ENCODE assay signal across 24 cellular contexts in the genomic region with DNA sequence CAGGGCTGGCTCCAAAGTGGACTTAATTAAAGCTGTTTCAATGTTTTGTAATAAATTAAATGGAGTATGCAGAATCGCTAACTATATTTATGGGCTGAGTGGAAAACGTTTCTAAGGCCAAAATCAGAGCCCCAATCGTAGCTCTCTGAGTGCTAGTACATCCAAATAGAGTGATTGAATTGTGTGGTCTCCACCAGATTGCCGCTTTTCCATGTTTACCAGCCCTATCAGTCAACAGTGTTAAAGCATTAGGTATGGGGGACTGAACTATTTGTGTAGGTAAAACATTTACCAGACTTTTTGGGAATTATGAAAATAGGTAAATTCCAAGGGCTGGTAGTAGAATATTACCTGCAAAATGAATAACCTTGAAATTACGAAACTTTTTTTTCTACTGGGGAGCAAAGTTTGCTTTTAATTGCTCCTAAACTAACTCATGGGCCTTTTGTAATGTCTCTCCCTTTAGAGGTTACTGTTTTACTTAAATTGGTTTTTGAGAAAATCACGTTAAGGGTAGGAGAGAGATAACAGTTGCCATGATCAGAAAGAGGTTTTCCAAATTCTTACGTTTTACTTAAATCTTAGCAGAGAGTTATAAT. TPM values are rescaled to one million over a fixed set of nuclear protein-coding genes. Genes with fewer than 3 reads are reported as not detected.
A peak's percentile ranks its signal among the peaks of the same experiment; 100 is the strongest.
DNase-seq lines count a peak whose midpoint lies in the region; ATAC-seq and TF ChIP-seq lines count a peak whose summit lies in the region.
"Had no signal": no experiment of that assay in that cellular context is flagged by ENCODE, and none has a peak within 500 bp of the region (broad histone marks: within the 10 kb centered on the region; RNA-seq: fewer than 3 reads in every experiment).

No MANE protein-coding gene starts in this region.

- intact Hi-C loops in right lobe of liver (cut with DNase I) (no loop called here), lower leg skin (cut with DNase I; ENCODE audit: low total_unique reads) (no loop called here)

- H3K27ac ChIP-seq in HUES64 (ENCODE audit: low read depth, low read length) (no peak overlapping the region), coronary artery (no peak overlapping the region), right lobe of liver (peak overlapping the region; percentile 21 to 75 (median 49)), smooth muscle cell (ENCODE audit: low read depth) (no peak overlapping the region)
- H3K27ac ChIP-seq: cardiac muscle cell, gastrocnemius medialis, lower lobe of right lung, parathyroid adenoma, thoracic aorta had no signal

- peak; percentile 63 to 83 (median 71) for ATAC-seq in right lobe of liver
- no peak for ATAC-seq in HG03135 (IDR thresholded peaks at IDR 0.05; ENCODE audit: unreplicated experiment)
- ATAC-seq: esophagus mucosa, gastrocnemius medialis had no signal

- H3F3A ChIP-seq in smooth muscle cell (ENCODE audit: low read depth), result no peaks in the 10 kb centered on the region

- no peaks in the 10 kb centered on the region for H3K36me3 ChIP-seq in HUES64 (ENCODE audit: insufficient read depth, low read length)
- H3K36me3 ChIP-seq in right lobe of liver, result no peaks in the 10 kb centered on the region
- no peaks in the 10 kb centered on the region for H3K36me3 ChIP-seq in smooth muscle cell (ENCODE audit: low read depth)
- H3K36me3 ChIP-seq: cardiac muscle cell, gastrocnemius medialis, lower lobe of right lung, thoracic aorta had no signal

- H3K9ac ChIP-seq in HUES64 (ENCODE audit: low read depth, low read length) (peak overlapping the region; percentile 22; the same call in 1 of the 2 replicates), smooth muscle cell (ENCODE audit: low read depth) (no peak overlapping the region)
- H3K9ac ChIP-seq: parathyroid adenoma, SK-N-SH had no signal

- DNase-seq in coronary artery (ENCODE audit: low spot score), result no peak
- no peak for DNase-seq in right lobe of liver
- DNase-seq in smooth muscle cell (lab: John Stamatoyannopoulos, UW; ENCODE audit: unreplicated experiment), result no peak
- DNase-seq in lower leg skin (ENCODE audit: low spot score in 2 of 2), result no peak
- no peak for DNase-seq in HPDE6-E6E7 (ENCODE audit: extremely low spot score)
- DNase-seq: activated B cell treated with CpG ODN at 0.5 μM for 24 hours; activated CD4-positive, alpha-beta T cell treated with anti-CD3 and anti-CD28 coated beads, Interleukin-2, amount 50 U/mL, for 48 hours; activated gamma-delta T cell treated with Interleukin-2 at 50 U/mL for 16 hours; CD4-positive, alpha-beta memory T cell; DMS79; gastrocnemius medialis; NCI-H1092 treated with DMSO at 0.1 percent for 48 hours; NCI-H2029 treated with DMSO at 0.1 percent for 48 hours; NCI-H345; stimulated activated CD4-positive, alpha-beta T cell treated with anti-CD3 and anti-CD28 coated beads, Interleukin-1b, Interleukin-23, amount 100 ng/mL, for 48 hours; stimulated activated naive B cell treated with anti-CD40 and anti-IgM and Interleukin-4, amounts not matched to agents 10 μg/mL and 1 μg/mL and 100 μg/mL, for 72 hours had no signal

- H2AFZ ChIP-seq in smooth muscle cell (ENCODE audit: low read depth), result peak overlapping the region; percentile 90
- H2AFZ ChIP-seq: parathyroid adenoma had no signal

- 87% methylated on average over 7 of the region's 7 CpGs for WGBS in HUES64
- WGBS in right lobe of liver (ENCODE audit: insufficient coverage, low coverage, low lambda C conversion rate, missing lambda C conversion rate), result 33% methylated on average over 7 of the region's 7 CpGs
- WGBS in smooth muscle cell (ENCODE audit: low lambda C conversion rate), result 81% methylated on average over 7 of the region's 7 CpGs
- WGBS in lower leg skin, 2 donors, result 80 to 81% methylated on average over 7 of the region's 7 CpGs

- no peaks in the 10 kb centered on the region for H3K79me2 ChIP-seq in smooth muscle cell (ENCODE audit: low read depth)
- H3K79me2 ChIP-seq: parathyroid adenoma had no signal

- TF ChIP-seq CTCF in coronary artery (IDR thresholded peaks at IDR 0.05) (no peak), right lobe of liver (IDR thresholded peaks at IDR 0.05) (no peak), smooth muscle cell (IDR thresholded peaks at IDR 0.05; ENCODE audit: borderline replicate concordance, insufficient read depth, poor library complexity, severe bottlenecking) (no peak), lower leg skin (IDR thresholded peaks at IDR 0.05) (no peak)

- peaks cover 18% of the 10 kb centered on the region; the same call in 1 of the 2 replicates for H3K4me1 ChIP-seq in HUES64 (ENCODE audit: insufficient read depth, low read length)
- H3K4me1 ChIP-seq in right lobe of liver, result peaks cover 0 to 22% (median 5%) of the 10 kb centered on the region in 4 donors
- peaks cover 19% of the 10 kb centered on the region for H3K4me1 ChIP-seq in smooth muscle cell (ENCODE audit: low read depth)
- H3K4me1 ChIP-seq: gastrocnemius medialis, parathyroid adenoma had no signal

- peak overlapping the region; percentile 42 for H3K4me3 ChIP-seq in HUES64 (ENCODE audit: low read length)
- peak overlapping the region; percentile 45 for H3K4me3 ChIP-seq in coronary artery
- peak overlapping the region in 2 of 3 donors; percentile 10 to 26 for H3K4me3 ChIP-seq in right lobe of liver
- H3K4me3 ChIP-seq in smooth muscle cell, result peak overlapping the region; percentile 33
- H3K4me3 ChIP-seq in lower leg skin (ENCODE audit: low read depth, poor library complexity, severe bottlenecking), result no peak overlapping the region
- H3K4me3 ChIP-seq: cardiac muscle cell, lower lobe of right lung had no signal

- H3K4me2 ChIP-seq in smooth muscle cell, result peak overlapping the region; percentile 82
- H3K4me2 ChIP-seq: SK-N-SH had no signal

- H3K27me3 ChIP-seq in HUES64 (ENCODE audit: insufficient read depth, low read length) (peaks cover 15% of the 10 kb centered on the region), right lobe of liver (no peaks in the 10 kb centered on the region), smooth muscle cell (ENCODE audit: low read depth) (no peaks in the 10 kb centered on the region)
- H3K27me3 ChIP-seq: cardiac muscle cell, gastrocnemius medialis had no signal

- TF ChIP-seq POLR2A in right lobe of liver (IDR thresholded peaks at IDR 0.05) (no peak), lower leg skin (IDR thresholded peaks at IDR 0.05) (no peak)

- H4K20me1 ChIP-seq in smooth muscle cell (ENCODE audit: low read depth), result no peaks in the 10 kb centered on the region

- H3K9me3 ChIP-seq in HUES64 (ENCODE audit: insufficient read depth, low read depth, low read length) (no peaks in the 10 kb centered on the region), right lobe of liver (no peaks in the 10 kb centered on the region), smooth muscle cell (replicated peaks; ENCODE audit: low read depth) (no peaks in the 10 kb centered on the region)
- H3K9me3 ChIP-seq: gastrocnemius medialis, lower lobe of right lung, SK-N-SH, thoracic aorta had no signal

RNA-seq across cellular contexts. Expression of gene METAP2, which starts 28.0 kb away (rescaled TPM):
- polyA plus RNA-seq in HUES64 (2013, experiment 1 of 2), result 119 TPM
- 128 TPM for polyA plus RNA-seq in HUES64 (2013, experiment 2 of 2)
- total RNA-seq in right lobe of liver (10 to 100 TPM; 25.5 to 62.0 (median 34.0) TPM), smooth muscle cell (54.8 and 101 TPM in 2 replicates), lower leg skin (10 to 100 TPM; 56.6 to 87.1 (median 71.8) TPM)
- polyA plus RNA-seq in smooth muscle cell, result 39.2 and 42.3 TPM in 2 replicates

Comparison
In these comparisons a context has a peak if more than half of its experiments do, and no peak if none do; other contexts are left out.
1. H3K27ac ChIP-seq: peak in right lobe of liver (3 of 3); none in HUES64 (single experiment), coronary artery (0 of 2) and smooth muscle cell (single experiment).